Comparison of ENCODE assay signal across 23 cellular contexts in the genomic region with DNA sequence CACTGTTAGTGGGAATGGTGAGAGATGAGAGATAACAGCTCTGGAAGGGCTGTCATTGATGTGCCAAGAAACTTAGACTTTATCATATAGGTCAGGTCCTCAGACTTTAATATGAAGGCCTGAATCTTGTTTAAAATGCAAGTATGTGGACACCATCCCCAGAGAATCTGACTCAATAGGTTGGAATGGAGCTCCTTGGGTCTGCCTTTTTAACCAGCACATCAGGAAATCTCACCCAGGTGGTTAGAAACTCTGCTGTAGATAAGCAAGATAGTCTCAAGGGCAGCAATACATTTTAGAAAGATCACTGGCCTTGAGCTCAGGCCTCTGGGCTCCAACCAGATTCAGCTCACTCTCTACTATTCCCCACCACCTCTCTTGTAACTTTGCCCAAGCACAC.
"Had no signal": no experiment of that assay in that cellular context is flagged by ENCODE, and none has a peak within 500 bp of the region (broad histone marks: within the 10 kb centered on the region; RNA-seq: fewer than 3 reads in every experiment).

No MANE protein-coding gene starts in this region.

- H3K4me1 ChIP-seq: left ventricle myocardium inferior, sigmoid colon, stomach, thyroid gland, upper lobe of left lung had no signal

- H3K36me3 ChIP-seq: left ventricle myocardium inferior, neutrophil, sigmoid colon, stomach, thyroid gland, upper lobe of left lung had no signal

- DNase-seq: activated CD4-positive, alpha-beta T cell treated with anti-CD3 and anti-CD28 coated beads for 36 hours; activated CD4-positive, alpha-beta T cell treated with anti-CD3 and anti-CD28 coated beads, Interleukin-2, amount 50 U/mL, for 4 hours; activated CD4-positive, CD25-positive, alpha-beta regulatory T cell; activated effector memory CD4-positive, alpha-beta T cell treated with anti-CD3 and anti-CD28 coated beads, Interleukin-2, amount 50 U/mL, for 16 hours; activated naive CD4-positive, alpha-beta T cell treated with anti-CD3 and anti-CD28 coated beads, Interleukin-2, amount 10 ng/mL, durations not matched to agents 7 days and 5 days; amygdala; cortex of kidney; kidney glomerular epithelial cell; left ventricle myocardium inferior; naive B cell; nephron progenitor cell; sigmoid colon; stimulated activated CD4-positive, alpha-beta T cell treated with anti-CD3 and anti-CD28 coated beads, Interleukin-15, amount 100 ng/mL, for 24 hours; stimulated activated CD4-positive, alpha-beta T cell treated with anti-CD3 and anti-CD28 coated beads, Interleukin-2, amount 100 ng/mL, for 24 hours; stimulated activated naive B cell treated with anti-CD40 and anti-IgM and Interleukin-4, amounts not matched to agents 10 μg/mL and 1 μg/mL and 100 μg/mL, for 72 hours; stomach; T-helper 1 cell; thyroid gland; upper lobe of left lung had no signal

- H3K4me3 Mint-ChIP-seq: activated CD4-positive, alpha-beta T cell treated with anti-CD3 and anti-CD28 coated beads for 36 hours; activated naive CD4-positive, alpha-beta T cell treated with anti-CD3 and anti-CD28 coated beads, Interleukin-2, amount 10 ng/mL, durations not matched to agents 7 days and 5 days; brain; mesothelial cell of epicardium; naive B cell; nephron progenitor cell; stimulated activated naive B cell treated with anti-CD40 and anti-IgM and Interleukin-4, amounts not matched to agents 10 μg/mL and 1 μg/mL and 100 μg/mL, for 72 hours had no signal

- H3K36me3 Mint-ChIP-seq: activated naive CD4-positive, alpha-beta T cell treated with anti-CD3 and anti-CD28 coated beads, Interleukin-2, amount 10 ng/mL, durations not matched to agents 7 days and 5 days; brain; mesothelial cell of epicardium; naive B cell; stimulated activated naive B cell treated with anti-CD40 and anti-IgM and Interleukin-4, amounts not matched to agents 10 μg/mL and 1 μg/mL and 100 μg/mL, for 72 hours had no signal

- H3K27ac Mint-ChIP-seq: activated CD4-positive, alpha-beta T cell treated with anti-CD3 and anti-CD28 coated beads for 36 hours; activated naive CD4-positive, alpha-beta T cell treated with anti-CD3 and anti-CD28 coated beads, Interleukin-2, amount 10 ng/mL, durations not matched to agents 7 days and 5 days; brain; mesothelial cell of epicardium; naive B cell; nephron progenitor cell; stimulated activated naive B cell treated with anti-CD40 and anti-IgM and Interleukin-4, amounts not matched to agents 10 μg/mL and 1 μg/mL and 100 μg/mL, for 72 hours had no signal

- H3K9me3 ChIP-seq: left ventricle myocardium inferior, neutrophil, sigmoid colon, stomach, thyroid gland, upper lobe of left lung had no signal

- H3K9me3 Mint-ChIP-seq: activated naive CD4-positive, alpha-beta T cell treated with anti-CD3 and anti-CD28 coated beads, Interleukin-2, amount 10 ng/mL, durations not matched to agents 7 days and 5 days; brain; mesothelial cell of epicardium; nephron progenitor cell; stimulated activated naive B cell treated with anti-CD40 and anti-IgM and Interleukin-4, amounts not matched to agents 10 μg/mL and 1 μg/mL and 100 μg/mL, for 72 hours had no signal

- ATAC-seq: activated CD4-positive, alpha-beta T cell treated with anti-CD3 and anti-CD28 coated beads for 36 hours; esophagus mucosa; stimulated activated naive B cell treated with anti-CD40 and anti-IgM and Interleukin-4, amounts not matched to agents 10 μg/mL and 1 μg/mL and 100 μg/mL, for 72 hours had no signal

- H3K4me3 ChIP-seq: left ventricle myocardium inferior, sigmoid colon, stomach, thyroid gland, upper lobe of left lung had no signal

- H3K27me3 Mint-ChIP-seq: activated CD4-positive, alpha-beta T cell treated with anti-CD3 and anti-CD28 coated beads for 36 hours; activated naive CD4-positive, alpha-beta T cell treated with anti-CD3 and anti-CD28 coated beads, Interleukin-2, amount 10 ng/mL, durations not matched to agents 7 days and 5 days; brain; naive B cell; stimulated activated naive B cell treated with anti-CD40 and anti-IgM and Interleukin-4, amounts not matched to agents 10 μg/mL and 1 μg/mL and 100 μg/mL, for 72 hours had no signal

- H3K27me3 ChIP-seq: neutrophil, sigmoid colon, stomach, thyroid gland, upper lobe of left lung had no signal

- H3K4me1 Mint-ChIP-seq: activated CD4-positive, alpha-beta T cell treated with anti-CD3 and anti-CD28 coated beads for 36 hours; activated naive CD4-positive, alpha-beta T cell treated with anti-CD3 and anti-CD28 coated beads, Interleukin-2, amount 10 ng/mL, durations not matched to agents 7 days and 5 days; naive B cell; nephron progenitor cell; stimulated activated naive B cell treated with anti-CD40 and anti-IgM and Interleukin-4, amounts not matched to agents 10 μg/mL and 1 μg/mL and 100 μg/mL, for 72 hours had no signal
